8 cellular contexts compared by ENCODE assay signal in genomic region chr6:38997128-38997761, GRCh38. TPM values are rescaled to one million over a fixed set of nuclear protein-coding genes. Genes with fewer than 3 reads are reported as not detected.
DNase-seq lines count a peak whose midpoint lies in the region; ATAC-seq and TF ChIP-seq lines count a peak whose summit lies in the region.

No MANE protein-coding gene starts in this region.

- H3K9me3 Mint-ChIP-seq in type B pancreatic cell = no peaks in the 10 kb centered on the region

- peaks cover 48% of the 10 kb centered on the region for H3K27me3 Mint-ChIP-seq in type B pancreatic cell

- peak; percentile 75 for TF ChIP-seq CTCF in type B pancreatic cell (conservative IDR thresholded peaks at IDR 0.05)

- no peak overlapping the region for H3K27ac Mint-ChIP-seq in type B pancreatic cell

- H3K4me3 Mint-ChIP-seq in type B pancreatic cell = no peak overlapping the region

- no peaks in the 10 kb centered on the region for H3K36me3 Mint-ChIP-seq in type B pancreatic cell

- ATAC-seq in GM19463 (IDR thresholded peaks at IDR 0.05; ENCODE audit: unreplicated experiment) = no peak
- no peak for ATAC-seq in GM21526 (IDR thresholded peaks at IDR 0.05; ENCODE audit: low FRiP score, unreplicated experiment)

- H3K4me1 Mint-ChIP-seq in type B pancreatic cell (ENCODE audit: unreplicated experiment) = no peaks in the 10 kb centered on the region

- peak; percentile 51 for DNase-seq in NCI-H748 (lab: John Stamatoyannopoulos, UW; ENCODE audit: unreplicated experiment)
- DNase-seq in NCI-H748 treated with DMSO at 0.1 percent for 48 hours (lab: John Stamatoyannopoulos, UW) = no peak
- DNase-seq in NCI-H2227 (lab: John Stamatoyannopoulos, UW; ENCODE audit: unreplicated experiment) = peak; percentile 62
- peak; percentile 60 to 66 for DNase-seq in activated T-cell treated with anti-CD3 and anti-CD28 coated beads, Interleukin-2, amount 50 U/mL, for 48 hours
- peak; percentile 81 for DNase-seq in iPS-NIHi7 (ENCODE audit: extremely low spot score)
- DNase-seq in type B pancreatic cell (ENCODE audit: extremely low spot score, unreplicated experiment) = no peak

RNA-seq across cellular contexts. Expression of gene GLP1R, which starts 51.3 kb away (rescaled TPM):
- total RNA-seq in type B pancreatic cell (ENCODE audit: low replicate concordance) = 1.6 and 4.3 TPM in 2 replicates

Comparison
In these comparisons a context has a peak if more than half of its experiments do, and no peak if none do; other contexts are left out.
1. DNase-seq: peak in NCI-H748 (single experiment), NCI-H2227 (single experiment), activated T-cell treated with anti-CD3 and anti-CD28 coated beads, Interleukin-2, amount 50 U/mL, for 48 hours (2 of 2) and iPS-NIHi7 (single experiment); none in NCI-H748 treated with DMSO at 0.1 percent for 48 hours (single experiment) and type B pancreatic cell (single experiment).